ENCODE assay signal across 14 cellular contexts in genomic region chr1:207009945-207010344, GRCh38. TPM values are rescaled to one million over a fixed set of nuclear protein-coding genes. Genes with fewer than 3 reads are reported as not detected.
"Had no signal": no experiment of that assay in that cellular context is flagged by ENCODE, and none has a peak within 500 bp of the region (broad histone marks: within the 10 kb centered on the region; RNA-seq: fewer than 3 reads in every experiment).

No MANE protein-coding gene starts in this region.

- H3K4me3 ChIP-seq: dorsolateral prefrontal cortex, thoracic aorta, vagina had no signal

- H3K27me3 ChIP-seq: dorsolateral prefrontal cortex, vagina had no signal

- H3K9me3 ChIP-seq: thoracic aorta, vagina had no signal

- DNase-seq: activated CD4-positive, alpha-beta memory T cell treated with anti-CD3 and anti-CD28 coated beads, Interleukin-2, amount 10 ng/mL, durations not matched to agents 7 days and 5 days; activated naive CD4-positive, alpha-beta T cell; aorta; dorsolateral prefrontal cortex; head of caudate nucleus; kidney; nephron progenitor cell; stimulated activated CD4-positive, alpha-beta T cell treated with anti-CD3 and anti-CD28 coated beads, Interleukin-15, amount 100 ng/mL, for 24 hours; stimulated activated CD4-positive, alpha-beta T cell treated with anti-CD3 and anti-CD28 coated beads, Interleukin-4, amount 100 ng/mL, for 24 hours had no signal

- H3K4me1 ChIP-seq: vagina had no signal

- H3K36me3 ChIP-seq: thoracic aorta, vagina had no signal

- H3K27ac ChIP-seq: dorsolateral prefrontal cortex, thoracic aorta, vagina had no signal

RNA-seq across cellular contexts. Expression of gene C1orf116, which starts 22.6 kb away (rescaled TPM):
- total RNA-seq: activated T-helper 1 cell treated with anti-CD3 and anti-CD28 coated beads, Interleukin-12 subunit alpha, Interleukin-12 subunit beta, Interleukin-2, Interleukin-4 antibody, amounts not matched to agents 30 ng/mL and 10 ng/mL and 1 ng/mL, durations not matched to agents 14 hours and 24 hours and 36 hours had no signal

RNA-seq across cellular contexts. Expression of gene FCAMR, which starts 39.7 kb away (rescaled TPM):
- total RNA-seq: activated CD4-positive, alpha-beta memory T cell treated with anti-CD3 and anti-CD28 coated beads, Interleukin-2, amount 10 ng/mL, durations not matched to agents 7 days and 5 days; activated T-helper 1 cell treated with anti-CD3 and anti-CD28 coated beads, Interleukin-12 subunit alpha, Interleukin-12 subunit beta, Interleukin-2, Interleukin-4 antibody, amounts not matched to agents 30 ng/mL and 10 ng/mL and 1 ng/mL, durations not matched to agents 14 hours and 24 hours and 36 hours; aorta; lower leg skin; omental fat pad; thoracic aorta; vagina had no signal
- polyA plus RNA-seq: aorta had no signal
